ENCODE assay signal across 8 cellular contexts in the genomic region with DNA sequence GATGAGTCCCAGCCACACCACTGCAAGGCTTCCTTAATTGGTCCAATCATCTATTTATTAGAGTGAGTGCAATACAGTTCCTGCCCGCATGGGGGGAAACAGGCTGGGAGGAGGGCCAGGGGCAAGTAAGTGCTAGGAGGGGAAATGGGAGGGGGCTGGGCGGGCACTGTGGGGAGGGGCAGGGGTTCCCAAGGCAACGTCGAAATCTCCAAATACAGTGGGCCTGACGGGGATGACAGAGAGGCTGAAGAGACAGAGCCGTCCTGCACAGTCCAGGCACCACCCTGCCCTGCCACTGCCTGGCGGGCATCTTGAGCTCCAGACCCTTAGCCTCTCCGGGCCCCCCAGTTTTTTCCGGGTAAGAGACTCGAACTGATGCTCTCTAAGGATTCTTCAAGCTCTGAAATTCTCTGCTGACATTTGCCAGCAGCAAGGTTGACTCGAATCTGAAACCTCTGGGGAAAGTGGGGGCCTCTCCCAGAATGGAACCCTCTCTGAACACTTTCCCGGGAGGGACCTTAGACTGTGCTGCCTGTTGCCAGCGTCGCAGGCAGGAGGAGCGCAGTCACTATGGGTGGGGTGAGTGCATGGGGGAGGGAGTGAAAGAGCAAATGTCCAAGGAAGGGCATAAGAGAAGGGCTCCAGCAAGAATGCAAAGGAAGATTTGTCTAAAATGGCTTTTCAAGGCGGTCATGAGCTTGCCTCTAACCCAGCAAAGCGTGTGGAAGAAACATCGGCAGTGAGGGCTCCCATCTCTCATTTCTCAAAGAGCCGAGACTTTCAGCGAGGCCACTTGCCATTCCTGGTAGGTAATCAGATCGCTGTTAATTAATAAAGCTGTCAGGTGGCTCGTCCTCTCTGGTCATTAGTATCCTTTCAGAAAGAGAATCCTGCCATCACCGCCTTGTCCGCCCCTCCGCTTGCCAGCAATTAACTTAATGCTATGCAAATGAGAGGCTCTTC.
A peak's percentile ranks its signal among the peaks of the same experiment; 100 is the strongest.
DNase-seq lines count a peak whose midpoint lies in the region; ATAC-seq and TF ChIP-seq lines count a peak whose summit lies in the region.

No MANE protein-coding gene starts in this region.

- DNase-seq in GM12865 (ENCODE audit: low read depth) (peak; percentile 82), NCI-H460 (ENCODE audit: extremely low read depth, low read depth) (peak; percentile 49), mesenteric fat pad (ENCODE audit: low spot score) (peak; percentile 81), D341Med (ENCODE audit: low spot score) (no peak)
- DNase-seq in activated CD4-positive, alpha-beta memory T cell treated with anti-CD3 and anti-CD28 coated beads for 36 hours = peak; percentile 80
- DNase-seq in effector memory CD8-positive, alpha-beta T cell = peak; percentile 48 to 57 (median 56)
- DNase-seq in stimulated activated CD8-positive, alpha-beta memory T cell treated with anti-CD3 and anti-CD28 coated beads, Interleukin-4, amount 100 ng/mL, for 1 hour (ENCODE audit: low read depth in 2 of 2, low spot score in 1 of 2) = peak; percentile 14 to 27

- CTCF ChIA-PET in activated CD4-positive, alpha-beta memory T cell treated with anti-CD3 and anti-CD28 coated beads for 36 hours (lab: Charles Lee) = interaction anchor here (0.6 to 2.5 kb wide), 9 partner anchors 10 to 357 kb away, joined by 3 to 11 read pairs (median 5); a partner anchor contains a TSS

- peak; percentile 42 for ATAC-seq in HG02852 (IDR thresholded peaks at IDR 0.05; ENCODE audit: unreplicated experiment)
- peak; percentile 73 for ATAC-seq in effector memory CD8-positive, alpha-beta T cell (replicated peaks)

- H3K27ac Mint-ChIP-seq in activated CD4-positive, alpha-beta memory T cell treated with anti-CD3 and anti-CD28 coated beads for 36 hours = peak overlapping the region; percentile 80
- peak overlapping the region; percentile 97 for H3K27ac Mint-ChIP-seq in effector memory CD8-positive, alpha-beta T cell

- POLR2A ChIA-PET in activated CD4-positive, alpha-beta memory T cell treated with anti-CD3 and anti-CD28 coated beads for 36 hours (lab: Charles Lee) = interaction anchor here (1.2 to 2.5 kb wide), 3 partner anchors 11 to 176 kb away, joined by 4 to 8 read pairs (median 5); a partner anchor contains a TSS

- H3K36me3 Mint-ChIP-seq in activated CD4-positive, alpha-beta memory T cell treated with anti-CD3 and anti-CD28 coated beads for 36 hours = no peaks in the 10 kb centered on the region
- H3K36me3 Mint-ChIP-seq in effector memory CD8-positive, alpha-beta T cell (ENCODE audit: insufficient read depth) = peaks cover 8% of the 10 kb centered on the region

- H3K4me3 Mint-ChIP-seq in activated CD4-positive, alpha-beta memory T cell treated with anti-CD3 and anti-CD28 coated beads for 36 hours = peak overlapping the region; percentile 80
- peak overlapping the region; percentile 98 to 99 for H3K4me3 Mint-ChIP-seq in effector memory CD8-positive, alpha-beta T cell

- peak overlapping the region; percentile 82 for H3K4me3 ChIP-seq in GM12865 (ENCODE audit: low read depth, low read length)

- H3K4me1 Mint-ChIP-seq in activated CD4-positive, alpha-beta memory T cell treated with anti-CD3 and anti-CD28 coated beads for 36 hours (ENCODE audit: low read depth) = peaks cover 18% of the 10 kb centered on the region
- peaks cover 7 to 10% of the 10 kb centered on the region in 2 donors for H3K4me1 Mint-ChIP-seq in effector memory CD8-positive, alpha-beta T cell (ENCODE audit: low read depth in 2 of 2)

- H3K9me3 Mint-ChIP-seq in activated CD4-positive, alpha-beta memory T cell treated with anti-CD3 and anti-CD28 coated beads for 36 hours = peaks cover 6% of the 10 kb centered on the region
- no peaks in the 10 kb centered on the region for H3K9me3 Mint-ChIP-seq in effector memory CD8-positive, alpha-beta T cell

- intact Hi-C loops in activated CD4-positive, alpha-beta memory T cell treated with anti-CD3 and anti-CD28 coated beads for 36 hours (cut with micrococcal nuclease) = loop anchor here (1.0 to 10.0 kb wide), 2 partner anchors 175 to 364 kb away; a partner anchor contains a TSS

- no peaks in the 10 kb centered on the region for H3K27me3 Mint-ChIP-seq in activated CD4-positive, alpha-beta memory T cell treated with anti-CD3 and anti-CD28 coated beads for 36 hours
- H3K27me3 Mint-ChIP-seq in effector memory CD8-positive, alpha-beta T cell = no peaks in the 10 kb centered on the region

- TF ChIP-seq CTCF in GM12865 (IDR thresholded peaks at IDR 0.05; ENCODE audit: insufficient read depth, low read depth, low read length, missing control alignments) = peak; percentile 50
